10 cellular contexts compared by ENCODE assay signal in genomic region chr10:131979336-131979735, GRCh38. TPM values are rescaled to one million over a fixed set of nuclear protein-coding genes. Genes with fewer than 3 reads are reported as not detected.
A peak's percentile ranks its signal among the peaks of the same experiment; 100 is the strongest.
DNase-seq lines count a peak whose midpoint lies in the region; ATAC-seq and TF ChIP-seq lines count a peak whose summit lies in the region.
"Had no signal": no experiment of that assay in that cellular context is flagged by ENCODE, and none has a peak within 500 bp of the region (broad histone marks: within the 10 kb centered on the region; RNA-seq: fewer than 3 reads in every experiment).

No MANE protein-coding gene starts in this region.

- H3K27me3 Mint-ChIP-seq in T-cell (no peaks in the 10 kb centered on the region), CD14-positive monocyte (ENCODE audit: low read depth in 3 of 3) (peaks cover 46 to 62% (median 48%) of the 10 kb centered on the region in 3 donors)

- H3K9me2 ChIP-seq in DOHH2 (replicated peaks; ENCODE audit: control insufficient read depth, low read length) = no peaks in the 10 kb centered on the region

- H3K9me3 Mint-ChIP-seq in T-cell (no peaks in the 10 kb centered on the region), CD14-positive monocyte (peaks cover 0 to 23% (median 10%) of the 10 kb centered on the region in 7 donors)

- peaks cover 59 to 66% (median 64%) of the 10 kb centered on the region in 3 donors for H3K4me1 Mint-ChIP-seq in T-cell
- H3K4me1 Mint-ChIP-seq in CD14-positive monocyte = peaks cover 13% of the 10 kb centered on the region

- H3K4me3 Mint-ChIP-seq in T-cell (peak overlapping the region; percentile 42 to 83 (median 67)), CD14-positive monocyte (peak overlapping the region in 1 of 2 donors; percentile 42)

- ATAC-seq in T-cell (replicated peaks in 1 of 4) (no peak), HG03342 (IDR thresholded peaks at IDR 0.05; ENCODE audit: unreplicated experiment) (no peak)

- H3K4me2 ChIP-seq in DOHH2 (ENCODE audit: low read length) = peak overlapping the region; percentile 91

- 70% methylated on average over 7 of the region's 7 CpGs for WGBS in esophagus muscularis mucosa
- 52% methylated on average over 7 of the region's 7 CpGs for WGBS in prostate gland

- no peak for TF ChIP-seq POLR2A in esophagus muscularis mucosa (IDR thresholded peaks at IDR 0.05; ENCODE audit: low read depth)
- no peak for TF ChIP-seq POLR2A in prostate gland (IDR thresholded peaks at IDR 0.05)

- H3K27ac Mint-ChIP-seq in T-cell (peak overlapping the region; percentile 83 to 95), CD14-positive monocyte (no peak overlapping the region)

- no peaks in the 10 kb centered on the region for H3K9me3 ChIP-seq in DOHH2 (ENCODE audit: control insufficient read depth, insufficient read depth, low read length)
- H3K9me3 ChIP-seq in esophagus muscularis mucosa = no peaks in the 10 kb centered on the region
- no peaks in the 10 kb centered on the region for H3K9me3 ChIP-seq in prostate gland

- TF ChIP-seq EP300 in esophagus muscularis mucosa (IDR thresholded peaks at IDR 0.05) = no peak

- TF ChIP-seq CTCF in DOHH2 (IDR thresholded peaks at IDR 0.05; ENCODE audit: low read depth, low read length, poor library complexity, severe bottlenecking) (no peak), esophagus muscularis mucosa (IDR thresholded peaks at IDR 0.05) (no peak), prostate gland (IDR thresholded peaks at IDR 0.05) (no peak), CD14-positive monocyte (IDR thresholded peaks at IDR 0.05) (no peak), GM13977 (IDR thresholded peaks at IDR 0.05; ENCODE audit: extremely low read depth, insufficient read depth, missing control alignments) (no peak)

- POLR2A ChIA-PET in T-cell (lab: Charles Lee) = no interaction called here

- H3K4me3 ChIP-seq in DOHH2 (ENCODE audit: low read length) (peak overlapping the region; percentile 15), esophagus muscularis mucosa (peak overlapping the region; percentile 81 to 99 (median 90)), prostate gland (peak overlapping the region; percentile 87 to 100)

- H3K36me3 Mint-ChIP-seq in T-cell = peaks cover 8% of the 10 kb centered on the region
- peaks cover 0 to 9% of the 10 kb centered on the region in 2 donors for H3K36me3 Mint-ChIP-seq in CD14-positive monocyte

- H3K4me1 ChIP-seq in DOHH2 (ENCODE audit: control insufficient read depth, low read length) (peaks cover 40% of the 10 kb centered on the region), esophagus muscularis mucosa (peaks cover 40 to 51% (median 41%) of the 10 kb centered on the region in 4 donors), prostate gland (replicated peaks) (peaks cover 9% of the 10 kb centered on the region)

- H3K36me3 ChIP-seq in DOHH2 (ENCODE audit: control insufficient read depth, low read length) (peaks cover 54% of the 10 kb centered on the region), esophagus muscularis mucosa (no peaks in the 10 kb centered on the region), prostate gland (no peaks in the 10 kb centered on the region)

- H3F3A ChIP-seq in DOHH2 (ENCODE audit: control insufficient read depth, insufficient read depth) = no peaks in the 10 kb centered on the region

- peaks cover 78% of the 10 kb centered on the region for H3K79me2 ChIP-seq in DOHH2 (ENCODE audit: control insufficient read depth, low read length)

- no peak overlapping the region for H3K27ac ChIP-seq in DOHH2 (ENCODE audit: low read depth, low read length)
- H3K27ac ChIP-seq in esophagus muscularis mucosa (replicated peaks in 1 of 4) = peak overlapping the region in 3 of 4 donors; percentile 4 to 27 (median 16)
- H3K27ac ChIP-seq in prostate gland = peak overlapping the region; percentile 64 to 93

- in situ Hi-C loops in GM13977 (cut with MboI; ENCODE audit: low pct_unique_long_range_greater_than_20kb, low sequenced_read_pairs, unreplicated experiment) = no loop called here

- no peaks in the 10 kb centered on the region for H3K27me3 ChIP-seq in DOHH2 (ENCODE audit: control insufficient read depth, low read length)
- no peaks in the 10 kb centered on the region for H3K27me3 ChIP-seq in esophagus muscularis mucosa
- H3K27me3 ChIP-seq in prostate gland (replicated peaks; ENCODE audit: insufficient read depth) = no peaks in the 10 kb centered on the region

- DNase-seq in T-cell (no peak), esophagus muscularis mucosa (ENCODE audit: extremely low spot score) (no peak), prostate gland (ENCODE audit: low spot score) (no peak), CD14-positive monocyte (ENCODE audit: low spot score) (no peak), GM13977 (ENCODE audit: low spot score) (no peak)
- no peak for DNase-seq in stimulated activated naive CD4-positive, alpha-beta T cell (lab: John Stamatoyannopoulos, UW)
- DNase-seq: NCI-H2171; stimulated activated CD4-positive, alpha-beta T cell treated with anti-CD3 and anti-CD28 coated beads, Interleukin-4, amount 100 ng/mL, for 4 hours had no signal

- intact Hi-C loops in esophagus muscularis mucosa (cut with DNase I) = no loop called here
- intact Hi-C loops in prostate gland (cut with DNase I) = no loop called here
- intact Hi-C loops in CD14-positive monocyte (cut with micrococcal nuclease) = no loop called here

- peaks cover 33% of the 10 kb centered on the region for H4K20me1 ChIP-seq in DOHH2 (ENCODE audit: control insufficient read depth, insufficient read depth, low read depth, low read length)

- CTCF ChIA-PET in T-cell (lab: Charles Lee) = no interaction called here

RNA-seq across cellular contexts. Expression of gene BNIP3, which starts 2.4 kb away (rescaled TPM):
- 10 to 100 TPM; 23.9 to 30.2 (median 27.8) TPM for total RNA-seq in T-cell
- 10 to 100 TPM; 51.4 to 68.9 (median 62.6) TPM for total RNA-seq in esophagus muscularis mucosa
- total RNA-seq in prostate gland = 100 to 1,000 TPM; 148 to 325 TPM
- polyA plus RNA-seq in CD14-positive monocyte = 1 to 10 TPM; 4.6 to 7.2 TPM

Comparison
In these comparisons a context has a peak if more than half of its experiments do, and no peak if none do; other contexts are left out.
1. H3K4me3 ChIP-seq: peak in every context shown above with its lines; median percentile 94 in prostate gland; 90 in esophagus muscularis mucosa; 15 in DOHH2.
2. H3K27ac Mint-ChIP-seq: peak in T-cell (2 of 2); none in CD14-positive monocyte (0 of 7).